ENCODE assay signal across 15 cellular contexts in genomic region chr21:10517904-10518303, GRCh38. TPM values are rescaled to one million over a fixed set of nuclear protein-coding genes. Genes with fewer than 3 reads are reported as not detected.
"Had no signal": no experiment of that assay in that cellular context is flagged by ENCODE, and none has a peak within 500 bp of the region (broad histone marks: within the 10 kb centered on the region; RNA-seq: fewer than 3 reads in every experiment).

No MANE protein-coding gene starts in this region.

RNA-seq across cellular contexts. Expression of gene TPTE, which starts 3.5 kb away (rescaled TPM):
- total RNA-seq: activated B cell treated with CpG ODN at 0.5 μM for 24 hours; activated CD4-positive, alpha-beta memory T cell treated with anti-CD3 and anti-CD28 coated beads for 36 hours; activated CD4-positive, alpha-beta memory T cell treated with anti-CD3 and anti-CD28 coated beads, Interleukin-2, amount 10 ng/mL, durations not matched to agents 7 days and 5 days; activated CD4-positive, alpha-beta T cell treated with anti-CD3 and anti-CD28 coated beads for 36 hours; activated CD4-positive, alpha-beta T cell treated with anti-CD3 and anti-CD28 coated beads, Interleukin-2, amount 10 ng/mL, durations not matched to agents 24 days and 14 days; activated CD4-positive, alpha-beta T cell treated with anti-CD3 and anti-CD28 coated beads, Interleukin-2, amount 10 ng/mL, durations not matched to agents 7 days and 5 days; activated CD8-positive, alpha-beta memory T cell treated with anti-CD3 and anti-CD28 coated beads for 36 hours; activated CD8-positive, alpha-beta memory T cell treated with anti-CD3 and anti-CD28 coated beads, Interleukin-2, amount 10 ng/mL, durations not matched to agents 7 days and 5 days; activated CD8-positive, alpha-beta T cell treated with anti-CD3 and anti-CD28 coated beads for 36 hours; activated CD8-positive, alpha-beta T cell treated with anti-CD3 and anti-CD28 coated beads, Interleukin-2, amount 10 ng/mL, durations not matched to agents 7 days and 5 days; T-cell; T-helper 1 cell treated with Interleukin-12 subunit alpha and Interleukin-12 subunit beta and Interleukin-4 antibody, amounts not matched to agents 30 ng/mL and 1 ng/mL, for 36 hours; T-helper 17 cell; T-helper 2 cell treated with Interferon-gamma antibody and Interleukin-4, amounts not matched to agents 100 ng/mL and 5 ng/mL, for 36 hours; WTC11 had no signal
